9 cellular contexts compared by ENCODE assay signal in the genomic region with DNA sequence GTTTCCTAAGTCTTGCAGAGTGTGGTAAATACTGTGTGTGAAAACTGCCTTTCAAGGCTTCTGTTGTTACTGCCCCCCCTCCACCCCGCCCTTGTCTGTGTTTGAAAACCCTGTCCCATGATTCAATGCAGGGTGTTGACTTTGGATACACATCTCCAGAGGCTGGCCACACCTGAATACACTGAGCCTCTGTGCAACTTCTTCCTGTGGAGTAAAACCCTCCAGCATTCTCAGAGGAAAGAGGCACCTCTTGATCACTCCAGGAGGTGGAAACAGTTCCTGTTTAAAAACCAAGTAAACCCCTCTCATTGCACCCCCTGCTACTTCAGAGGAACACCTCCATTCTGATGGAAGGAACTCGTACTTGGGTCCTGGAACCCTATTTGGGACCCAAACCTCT.
DNase-seq lines count a peak whose midpoint lies in the region; ATAC-seq and TF ChIP-seq lines count a peak whose summit lies in the region.
"Had no signal": no experiment of that assay in that cellular context is flagged by ENCODE, and none has a peak within 500 bp of the region (broad histone marks: within the 10 kb centered on the region; RNA-seq: fewer than 3 reads in every experiment).

No MANE protein-coding gene starts in this region.

- peaks cover 18% of the 10 kb centered on the region for H3K36me3 Mint-ChIP-seq in activated naive CD8-positive, alpha-beta T cell treated with anti-CD3 and anti-CD28 coated beads for 36 hours

- intact Hi-C loops in left lung (cut with DNase I), result no loop called here

- no peak for TF ChIP-seq CTCF in left lung (IDR thresholded peaks at IDR 0.05)

- DNase-seq in COR-L47 (lab: John Stamatoyannopoulos, UW), result peak; percentile 71
- DNase-seq in activated naive CD8-positive, alpha-beta T cell treated with anti-CD3 and anti-CD28 coated beads for 36 hours, result no peak
- DNase-seq in left lung, result peak in 1 of 2 donors; percentile 42
- DNase-seq in OCI-M2 (lab: John Stamatoyannopoulos, UW; ENCODE audit: unreplicated experiment), result no peak
- no peak for DNase-seq in H7
- DNase-seq in NCI-H1930 (lab: John Stamatoyannopoulos, UW), result no peak
- DNase-seq: effector memory CD4-positive, alpha-beta T cell had no signal

- no peaks in the 10 kb centered on the region for H3K27me3 Mint-ChIP-seq in activated naive CD8-positive, alpha-beta T cell treated with anti-CD3 and anti-CD28 coated beads for 36 hours

- no peaks in the 10 kb centered on the region for H3K27me3 ChIP-seq in HUES64 (ENCODE audit: insufficient read depth, low read length)
- no peaks in the 10 kb centered on the region for H3K27me3 ChIP-seq in left lung
- no peaks in the 10 kb centered on the region for H3K27me3 ChIP-seq in H7 (ENCODE audit: control insufficient read depth, insufficient read depth, low read length)

- H3K9ac ChIP-seq in HUES64 (ENCODE audit: low read depth, low read length), result no peak overlapping the region

- H3K9me3 ChIP-seq in HUES64 (ENCODE audit: insufficient read depth, low read depth, low read length) (no peaks in the 10 kb centered on the region), left lung (no peaks in the 10 kb centered on the region)

- WGBS in HUES64, result 12% methylated on average over 2 of the region's 2 CpGs

- peak overlapping the region; percentile 71; the same call in 1 of the 2 replicates for H3K27ac ChIP-seq in HUES64 (ENCODE audit: low read depth, low read length)
- H3K27ac ChIP-seq in left lung, result peak overlapping the region; percentile 28 to 43

- H3K4me1 ChIP-seq in HUES64 (ENCODE audit: insufficient read depth, low read length) (peaks cover 26% of the 10 kb centered on the region), left lung (no peaks in the 10 kb centered on the region)

- H3K36me3 ChIP-seq in HUES64 (ENCODE audit: insufficient read depth, low read length) (no peaks in the 10 kb centered on the region), left lung (no peaks in the 10 kb centered on the region), H7 (replicated peaks; ENCODE audit: control insufficient read depth, insufficient read depth, low read length) (no peaks in the 10 kb centered on the region)

- ATAC-seq in left lung, result peak; percentile 93
- ATAC-seq in HG03354 (IDR thresholded peaks at IDR 0.05; ENCODE audit: poor library complexity, severe bottlenecking, unreplicated experiment), result no peak

- no peak overlapping the region for H3K4me3 ChIP-seq in HUES64 (ENCODE audit: low read length)
- no peak overlapping the region for H3K4me3 ChIP-seq in left lung
- H3K4me3 ChIP-seq in H7 (ENCODE audit: insufficient read depth, low read depth, low read length), result no peak overlapping the region

- H3K27ac Mint-ChIP-seq in activated naive CD8-positive, alpha-beta T cell treated with anti-CD3 and anti-CD28 coated beads for 36 hours, result peak overlapping the region; percentile 20

- no peaks in the 10 kb centered on the region for H3K9me3 Mint-ChIP-seq in activated naive CD8-positive, alpha-beta T cell treated with anti-CD3 and anti-CD28 coated beads for 36 hours

- peaks cover 20% of the 10 kb centered on the region for H3K4me1 Mint-ChIP-seq in activated naive CD8-positive, alpha-beta T cell treated with anti-CD3 and anti-CD28 coated beads for 36 hours

- H3K4me3 Mint-ChIP-seq in activated naive CD8-positive, alpha-beta T cell treated with anti-CD3 and anti-CD28 coated beads for 36 hours, result no peak overlapping the region
